In genomic region chr20:1468117-1468624, GRCh38 we compare ENCODE assay signal across 2 cellular contexts.
TF ChIP-seq lines count a peak whose summit lies in the region.

No MANE protein-coding gene starts in this region.

TF ChIP-seq in A549, 52 proteins besides CTCF, POLR2A, EP300 and RAD21:
- TF ChIP-seq MYC (IDR thresholded peaks at IDR 0.05; ENCODE audit: borderline replicate concordance, low read length) (no peak), POLR2AphosphoS2 (conservative IDR thresholded peaks at IDR 0.05; ENCODE audit: low read length) (no peak), EHMT2 (IDR thresholded peaks at IDR 0.05; ENCODE audit: low read depth) (no peak), SREBF2 (IDR thresholded peaks at IDR 0.05) (no peak), HOXB5 (CRISPR knock-in tag; IDR thresholded peaks at IDR 0.05) (no peak), SMC3 (IDR thresholded peaks at IDR 0.05) (no peak), NR3C1 (IDR thresholded peaks at IDR 0.05) (no peak), ELK1 (IDR thresholded peaks at IDR 0.05; ENCODE audit: low read depth, low read length) (no peak), CBX2 (IDR thresholded peaks at IDR 0.05; ENCODE audit: borderline replicate concordance, low read depth) (no peak), HEYL (CRISPR knock-in tag; IDR thresholded peaks at IDR 0.05) (no peak), NPAS2 (CRISPR knock-in tag; IDR thresholded peaks at IDR 0.05; ENCODE audit: borderline replicate concordance) (no peak), TP53 (CRISPR knock-in tag; IDR thresholded peaks at IDR 0.05) (no peak), ZC3H11A (IDR thresholded peaks at IDR 0.05) (no peak), RNF2 (IDR thresholded peaks at IDR 0.05; ENCODE audit: borderline replicate concordance, low read depth) (no peak)
- TF ChIP-seq, protein P1, sequence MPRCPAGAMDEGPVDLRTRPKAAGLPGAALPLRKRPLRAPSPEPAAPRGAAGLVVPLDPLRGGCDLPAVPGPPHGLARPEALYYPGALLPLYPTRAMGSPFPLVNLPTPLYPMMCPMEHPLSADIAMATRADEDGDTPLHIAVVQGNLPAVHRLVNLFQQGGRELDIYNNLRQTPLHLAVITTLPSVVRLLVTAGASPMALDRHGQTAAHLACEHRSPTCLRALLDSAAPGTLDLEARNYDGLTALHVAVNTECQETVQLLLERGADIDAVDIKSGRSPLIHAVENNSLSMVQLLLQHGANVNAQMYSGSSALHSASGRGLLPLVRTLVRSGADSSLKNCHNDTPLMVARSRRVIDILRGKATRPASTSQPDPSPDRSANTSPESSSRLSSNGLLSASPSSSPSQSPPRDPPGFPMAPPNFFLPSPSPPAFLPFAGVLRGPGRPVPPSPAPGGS (IDR thresholded peaks at IDR 0.05) = no peak
- TF ChIP-seq, protein P2, sequence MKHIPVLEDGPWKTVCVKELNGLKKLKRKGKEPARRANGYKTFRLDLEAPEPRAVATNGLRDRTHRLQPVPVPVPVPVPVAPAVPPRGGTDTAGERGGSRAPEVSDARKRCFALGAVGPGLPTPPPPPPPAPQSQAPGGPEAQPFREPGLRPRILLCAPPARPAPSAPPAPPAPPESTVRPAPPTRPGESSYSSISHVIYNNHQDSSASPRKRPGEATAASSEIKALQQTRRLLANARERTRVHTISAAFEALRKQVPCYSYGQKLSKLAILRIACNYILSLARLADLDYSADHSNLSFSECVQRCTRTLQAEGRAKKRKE (CRISPR knock-in tag; IDR thresholded peaks at IDR 0.05; ENCODE audit: low read depth) = no peak
TF ChIP-seq in A549: peak in this region for 0.

TF ChIP-seq in H1, 55 proteins besides CTCF, POLR2A, EP300 and RAD21:
- TF ChIP-seq YY1 (IDR thresholded peaks at IDR 0.05; ENCODE audit: low read depth, low read length) = no peak
- TF ChIP-seq CREB1 (IDR thresholded peaks at IDR 0.05) = no peak
- no peak for TF ChIP-seq HDAC2 (IDR thresholded peaks at IDR 0.05; ENCODE audit: borderline replicate concordance in 1 of 2, low read depth in 2 of 2, low read length in 2 of 2)
